In genomic region chr6:138499303-138499991, GRCh38 we compare ENCODE assay signal across 1 cellular context.
TF ChIP-seq lines count a peak whose summit lies in the region.

Gene NHSL1, minus strand, starts transcription at chr6:138499494. Its CDS starts 204 bp downstream, at chr6:138499290.

TF ChIP-seq in HepG2, 621 proteins besides CTCF, POLR2A, EP300 and RAD21 (continued from another document and continues in another):
- TF ChIP-seq ZNF691 (CRISPR knock-in tag; IDR thresholded peaks at IDR 0.05; ENCODE audit: borderline replicate concordance, low read depth) = peak; percentile 82; the same call in 1 of the 2 replicates
- TF ChIP-seq SMAD9 (CRISPR knock-in tag; IDR thresholded peaks at IDR 0.05) = no peak
- no peak for TF ChIP-seq ZNF564 (CRISPR knock-in tag; IDR thresholded peaks at IDR 0.05)
- no peak for TF ChIP-seq YY1 (IDR thresholded peaks at IDR 0.05; ENCODE audit: insufficient read depth, insufficient replicate concordance, low read depth, low read length)
- TF ChIP-seq MIER3 (CRISPR knock-in tag; IDR thresholded peaks at IDR 0.05; ENCODE audit: borderline replicate concordance) = no peak; the same call in 1 of the 2 replicates
- TF ChIP-seq ZNF788 (CRISPR knock-in tag; IDR thresholded peaks at IDR 0.05; ENCODE audit: borderline replicate concordance) = no peak
- no peak for TF ChIP-seq LRRFIP1 (CRISPR knock-in tag; conservative IDR thresholded peaks at IDR 0.05)
- no peak for TF ChIP-seq NRL (CRISPR knock-in tag; IDR thresholded peaks at IDR 0.05; ENCODE audit: borderline replicate concordance)
- TF ChIP-seq CENPBD1 (CRISPR knock-in tag; IDR thresholded peaks at IDR 0.05; ENCODE audit: borderline replicate concordance, low read depth) = no peak
- TF ChIP-seq MAFG (CRISPR knock-in tag; IDR thresholded peaks at IDR 0.05) = no peak
- no peak for TF ChIP-seq RXRA (CRISPR knock-in tag; IDR thresholded peaks at IDR 0.05)
- no peak; the same call in 1 of the 2 replicates for TF ChIP-seq ZNF205 (CRISPR knock-in tag; IDR thresholded peaks at IDR 0.05)
- peak; percentile 61 for TF ChIP-seq RARA (CRISPR knock-in tag; IDR thresholded peaks at IDR 0.05)
- TF ChIP-seq HNRNPL (IDR thresholded peaks at IDR 0.05; ENCODE audit: low read depth, low read length) = no peak
- TF ChIP-seq ZNF616 (CRISPR knock-in tag; IDR thresholded peaks at IDR 0.05; ENCODE audit: low read depth) = no peak
- no peak for TF ChIP-seq SIN3B (IDR thresholded peaks at IDR 0.05; ENCODE audit: low read length)
- peak; percentile 54; the same call in 1 of the 2 replicates for TF ChIP-seq NFYB (CRISPR knock-in tag; IDR thresholded peaks at IDR 0.05)
- TF ChIP-seq GATAD2A (CRISPR knock-in tag; IDR thresholded peaks at IDR 0.05) = peak; percentile 77
- no peak for TF ChIP-seq STAT6 (CRISPR knock-in tag; IDR thresholded peaks at IDR 0.05; ENCODE audit: borderline replicate concordance)
- TF ChIP-seq HNF1A (IDR thresholded peaks at IDR 0.05; ENCODE audit: low read depth) = peak; percentile 43; the same call in 1 of the 2 replicates
- TF ChIP-seq HNF1A (CRISPR knock-in tag; IDR thresholded peaks at IDR 0.05; ENCODE audit: borderline replicate concordance) = peak; percentile 78; the same call in 1 of the 2 replicates
- no peak for TF ChIP-seq PRPF4 (IDR thresholded peaks at IDR 0.05; ENCODE audit: low read depth, low read length, poor library complexity, severe bottlenecking)
- no peak for TF ChIP-seq TERF1 (CRISPR knock-in tag; IDR thresholded peaks at IDR 0.05)
- no peak for TF ChIP-seq ZNF431 (CRISPR knock-in tag; IDR thresholded peaks at IDR 0.05; ENCODE audit: borderline replicate concordance, low read depth)
- TF ChIP-seq EEA1 (CRISPR knock-in tag; IDR thresholded peaks at IDR 0.05; ENCODE audit: borderline replicate concordance) = no peak
- peak; percentile 37; the same call in 1 of the 2 replicates for TF ChIP-seq ZNF362 (CRISPR knock-in tag; IDR thresholded peaks at IDR 0.05; ENCODE audit: borderline replicate concordance)
- TF ChIP-seq SP4 (CRISPR knock-in tag; IDR thresholded peaks at IDR 0.05) = no peak; the same call in 1 of the 2 replicates
- peak; percentile 79 for TF ChIP-seq ZNF781 (CRISPR knock-in tag; IDR thresholded peaks at IDR 0.05; ENCODE audit: borderline replicate concordance, not compliant biosample characterization)
- no peak for TF ChIP-seq ZNF260 (CRISPR knock-in tag; IDR thresholded peaks at IDR 0.05; ENCODE audit: borderline replicate concordance, low read depth)
- no peak for TF ChIP-seq ZNF225 (CRISPR knock-in tag; IDR thresholded peaks at IDR 0.05)
- TF ChIP-seq RBM39 (IDR thresholded peaks at IDR 0.05; ENCODE audit: low read depth, low read length, poor library complexity, severe bottlenecking) = no peak
- TF ChIP-seq TOE1 (CRISPR knock-in tag; IDR thresholded peaks at IDR 0.05) = no peak
- no peak for TF ChIP-seq ZNF615 (CRISPR knock-in tag; IDR thresholded peaks at IDR 0.05; ENCODE audit: borderline replicate concordance)
- no peak for TF ChIP-seq REXO4 (CRISPR knock-in tag; IDR thresholded peaks at IDR 0.05; ENCODE audit: borderline replicate concordance)
- TF ChIP-seq KAT2B (IDR thresholded peaks at IDR 0.05; ENCODE audit: borderline replicate concordance, low read depth, low read length) = no peak
- TF ChIP-seq ZNF430 (CRISPR knock-in tag; IDR thresholded peaks at IDR 0.05) = no peak
- TF ChIP-seq ARNT (IDR thresholded peaks at IDR 0.05) = no peak
- TF ChIP-seq ZNF761 (CRISPR knock-in tag; conservative IDR thresholded peaks at IDR 0.05) = no peak
- TF ChIP-seq BCL6 (CRISPR knock-in tag; IDR thresholded peaks at IDR 0.05) = peak; percentile 85
- TF ChIP-seq CCDC6 (CRISPR knock-in tag; IDR thresholded peaks at IDR 0.05) = peak; percentile 46; the same call in 1 of the 2 replicates
- no peak for TF ChIP-seq ELF3 (CRISPR knock-in tag; IDR thresholded peaks at IDR 0.05)
- TF ChIP-seq ZNF816 (CRISPR knock-in tag; IDR thresholded peaks at IDR 0.05; ENCODE audit: borderline replicate concordance) = no peak
- no peak for TF ChIP-seq ZBTB44 (CRISPR knock-in tag; IDR thresholded peaks at IDR 0.05)
- TF ChIP-seq TCF7 (IDR thresholded peaks at IDR 0.05; ENCODE audit: low read depth) = no peak
- no peak for TF ChIP-seq ZFP37 (CRISPR knock-in tag; IDR thresholded peaks at IDR 0.05; ENCODE audit: borderline replicate concordance)
- peak; percentile 74; the same call in 1 of the 2 replicates for TF ChIP-seq ZBTB3 (CRISPR knock-in tag; IDR thresholded peaks at IDR 0.05; ENCODE audit: borderline replicate concordance, low read depth)
- TF ChIP-seq ZNF343 (CRISPR knock-in tag; IDR thresholded peaks at IDR 0.05) = 0 out of 2 replicates have a peak, but pooled peaks have one; percentile 58
- TF ChIP-seq SIN3A (IDR thresholded peaks at IDR 0.05; ENCODE audit: borderline replicate concordance, low read depth, low read length) = peak; percentile 81
- TF ChIP-seq CBX5 (CRISPR knock-in tag; IDR thresholded peaks at IDR 0.05; ENCODE audit: borderline replicate concordance) = no peak
- no peak for TF ChIP-seq GABPA (IDR thresholded peaks at IDR 0.05; ENCODE audit: low read depth, low read length)
- no peak for TF ChIP-seq GABPA (CRISPR knock-in tag; IDR thresholded peaks at IDR 0.05; ENCODE audit: low read depth)
- no peak for TF ChIP-seq AGO2 (optimal IDR thresholded peaks at IDR 0.05; ENCODE audit: low read depth, low read length)
- no peak for TF ChIP-seq TMF1 (CRISPR knock-in tag; IDR thresholded peaks at IDR 0.05; ENCODE audit: low read depth)
- no peak for TF ChIP-seq ZNF670 (CRISPR knock-in tag; IDR thresholded peaks at IDR 0.05; ENCODE audit: borderline replicate concordance)
- no peak; the same call in 1 of the 2 replicates for TF ChIP-seq JUND (CRISPR knock-in tag; IDR thresholded peaks at IDR 0.05)
- 0 out of 2 replicates have a peak, but pooled peaks have one; percentile 3 for TF ChIP-seq ZNF383 (CRISPR knock-in tag; IDR thresholded peaks at IDR 0.05; ENCODE audit: borderline replicate concordance)
- peak; percentile 87 for TF ChIP-seq SIX1 (CRISPR knock-in tag; IDR thresholded peaks at IDR 0.05; ENCODE audit: borderline replicate concordance)
- no peak for TF ChIP-seq DDIT3 (CRISPR knock-in tag; IDR thresholded peaks at IDR 0.05)
- no peak for TF ChIP-seq TARDBP (CRISPR knock-in tag; IDR thresholded peaks at IDR 0.05)
- peak; percentile 65; the same call in 1 of the 2 replicates for TF ChIP-seq PHF21A (CRISPR knock-in tag; IDR thresholded peaks at IDR 0.05)
- 0 out of 2 replicates have a peak, but pooled peaks have one; percentile 71 for TF ChIP-seq ZNF34 (CRISPR knock-in tag; IDR thresholded peaks at IDR 0.05; ENCODE audit: borderline replicate concordance)
